In the genomic region with DNA sequence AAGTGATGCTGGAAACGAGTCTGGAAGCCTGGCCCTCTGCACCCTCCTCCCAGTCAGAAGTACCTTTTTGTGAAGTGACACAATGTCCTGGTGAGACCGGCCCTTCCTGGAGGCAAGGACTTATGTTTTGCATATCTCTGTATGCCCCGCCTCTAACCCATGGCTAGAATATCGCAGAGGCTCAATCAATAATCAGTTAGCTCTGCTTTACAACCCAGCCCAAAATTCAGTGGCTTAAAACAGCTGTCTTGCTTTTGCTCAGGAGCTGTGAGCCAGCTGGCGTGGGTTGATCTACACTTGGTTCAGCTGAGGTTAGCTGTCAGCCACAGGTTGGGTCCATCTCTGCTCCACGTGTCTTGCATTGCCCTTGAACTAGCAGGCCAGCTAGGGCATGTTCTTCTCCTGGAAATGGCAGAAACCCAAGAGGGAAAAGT, we compare ENCODE assay signal across 19 cellular contexts.
A peak's percentile ranks its signal among the peaks of the same experiment; 100 is the strongest.
DNase-seq lines count a peak whose midpoint lies in the region; ATAC-seq, FAIRE-seq and TF ChIP-seq lines count a peak whose summit lies in the region.
"Had no signal": no experiment of that assay in that cellular context is flagged by ENCODE, and none has a peak within 500 bp of the region (broad histone marks: within the 10 kb centered on the region; RNA-seq: fewer than 3 reads in every experiment).

No MANE protein-coding gene starts in this region.

- BruUV-seq in Calu3 (replicated peaks; lab: Mats Ljungman, UMichigan) (no TSS peak), OCI-LY7 (replicated peaks; lab: Mats Ljungman, UMichigan) (no TSS peak)

- H2AFZ ChIP-seq in OCI-LY7 (ENCODE audit: low read length) = peak overlapping the region; percentile 60; the same call in 1 of the 2 replicates
- H2AFZ ChIP-seq: hepatocyte had no signal

- 16 to 20% methylated on average over 6 of the region's 6 CpGs for WGBS in pancreas, 2 donors

- ATAC-seq in Right ventricle myocardium superior (ENCODE audit: poor library complexity) (peak; percentile 85), pancreas (peak; percentile 64 to 76 (median 74))
- no peak for ATAC-seq in activated CD4-positive, alpha-beta T cell treated with anti-CD3 and anti-CD28 coated beads for 36 hours

- H3K4me2 ChIP-seq in OCI-LY7 (ENCODE audit: low read length) = no peak overlapping the region
- H3K4me2 ChIP-seq: hepatocyte, KMS-11, SK-N-SH had no signal

- H3K9me2 ChIP-seq in OCI-LY7 (ENCODE audit: insufficient read depth, low read length) = no peaks in the 10 kb centered on the region
- H3K9me2 ChIP-seq: SK-N-SH had no signal

- no peak overlapping the region for H3K27ac Mint-ChIP-seq in Calu3 (ENCODE audit: unreplicated experiment)
- H3K27ac Mint-ChIP-seq in activated CD4-positive, alpha-beta T cell treated with anti-CD3 and anti-CD28 coated beads for 36 hours = no peak overlapping the region
- H3K27ac Mint-ChIP-seq: activated B cell treated with CpG ODN at 0.5 μM for 24 hours; activated naive CD8-positive, alpha-beta T cell had no signal

- CTCF ChIA-PET in Calu3 (lab: Charles Lee) (no interaction called here), OCI-LY7 (lab: Charles Lee; ENCODE audit: unreplicated experiment) (no interaction called here)
- CTCF ChIA-PET in activated CD4-positive, alpha-beta T cell treated with anti-CD3 and anti-CD28 coated beads for 36 hours (lab: Charles Lee) = no interaction called here

- H3K9me3 ChIP-seq in OCI-LY7 (ENCODE audit: low read length) (no peaks in the 10 kb centered on the region), pancreas (no peaks in the 10 kb centered on the region)
- H3K9me3 ChIP-seq: SK-N-SH, transverse colon had no signal

- DNase-seq in Calu3 (peak; percentile 18), OCI-LY7 (ENCODE audit: low spot score) (no peak), Right ventricle myocardium superior (peak; percentile 78), pancreas (peak in 4 of 6 donors; percentile 16 to 49 (median 29)), AG08395 (ENCODE audit: low spot score) (no peak), NCI-H2107 treated with DMSO at 0.1 percent for 48 hours (lab: John Stamatoyannopoulos, UW; ENCODE audit: unreplicated experiment) (no peak)
- no peak for DNase-seq in NK-92 treated with Interleukin-12 subunit alpha and Interleukin-12 subunit beta, amount 100 ng/mL, for 24 hours (lab: John Stamatoyannopoulos, UW)
- no peak for DNase-seq in activated CD4-positive, alpha-beta T cell treated with anti-CD3 and anti-CD28 coated beads for 36 hours
- DNase-seq: activated B cell treated with CpG ODN at 0.5 μM for 24 hours; activated CD8-positive, alpha-beta memory T cell treated with anti-CD3 and anti-CD28 coated beads, Interleukin-2, amount 50 U/mL, for 4 hours; NCI-H2029; nucleus accumbens; SK-N-SH; transverse colon had no signal

- H3K79me2 ChIP-seq in OCI-LY7 (ENCODE audit: insufficient read depth, low read depth, low read length) = no peaks in the 10 kb centered on the region
- H3K79me2 ChIP-seq: hepatocyte had no signal

- H3K4me3 Mint-ChIP-seq in Calu3 (ENCODE audit: low read depth, unreplicated experiment) = no peak overlapping the region
- no peak overlapping the region for H3K4me3 Mint-ChIP-seq in activated CD4-positive, alpha-beta T cell treated with anti-CD3 and anti-CD28 coated beads for 36 hours
- H3K4me3 Mint-ChIP-seq: activated B cell treated with CpG ODN at 0.5 μM for 24 hours; activated naive CD8-positive, alpha-beta T cell; central memory CD8-positive, alpha-beta T cell had no signal

- POLR2A ChIA-PET in OCI-LY7 (lab: Charles Lee) = no interaction called here
- POLR2A ChIA-PET in activated CD4-positive, alpha-beta T cell treated with anti-CD3 and anti-CD28 coated beads for 36 hours (lab: Charles Lee) = no interaction called here

- no peaks in the 10 kb centered on the region for H3K9me3 Mint-ChIP-seq in Calu3 (ENCODE audit: low read depth, unreplicated experiment)
- H3K9me3 Mint-ChIP-seq in activated CD4-positive, alpha-beta T cell treated with anti-CD3 and anti-CD28 coated beads for 36 hours (ENCODE audit: low read depth) = no peaks in the 10 kb centered on the region
- H3K9me3 Mint-ChIP-seq: activated B cell treated with CpG ODN at 0.5 μM for 24 hours; central memory CD8-positive, alpha-beta T cell had no signal

- H3K27ac ChIP-seq in OCI-LY7 (ENCODE audit: low read depth, low read length, poor library complexity, severe bottlenecking) (no peak overlapping the region), pancreas (no peak overlapping the region)
- H3K27ac ChIP-seq: hepatocyte, KMS-11 had no signal

- no peaks in the 10 kb centered on the region for H3K36me3 ChIP-seq in OCI-LY7 (ENCODE audit: insufficient read depth, low read length)
- H3K36me3 ChIP-seq in pancreas = no peaks in the 10 kb centered on the region
- H3K36me3 ChIP-seq: transverse colon had no signal

- H3K4me3 ChIP-seq in OCI-LY7 (ENCODE audit: low read depth, low read length, poor library complexity, severe bottlenecking) = no peak overlapping the region
- no peak overlapping the region for H3K4me3 ChIP-seq in pancreas
- H3K4me3 ChIP-seq: hepatocyte, transverse colon had no signal

- H3K4me1 Mint-ChIP-seq in Calu3 (ENCODE audit: low read depth, unreplicated experiment) = peaks cover 18% of the 10 kb centered on the region
- peaks cover 9% of the 10 kb centered on the region for H3K4me1 Mint-ChIP-seq in activated CD4-positive, alpha-beta T cell treated with anti-CD3 and anti-CD28 coated beads for 36 hours

- intact Hi-C loops in Calu3 (cut with micrococcal nuclease; ENCODE audit: unreplicated experiment) (no loop called here), OCI-LY7 (cut with micrococcal nuclease; ENCODE audit: unreplicated experiment) (no loop called here), Right ventricle myocardium superior (cut with DNase I) (no loop called here), pancreas (cut with DNase I) (no loop called here)
- intact Hi-C loops in activated CD4-positive, alpha-beta T cell treated with anti-CD3 and anti-CD28 coated beads for 36 hours (cut with DNase I, micrococcal nuclease) = no loop called here

- TF ChIP-seq CTCF in Calu3 (IDR thresholded peaks at IDR 0.05; ENCODE audit: unreplicated experiment) (no peak), OCI-LY7 (conservative IDR thresholded peaks at IDR 0.05; ENCODE audit: low read length) (no peak), pancreas (IDR thresholded peaks at IDR 0.05) (no peak)

- no peak for FAIRE-seq in pancreas (lab: Jason Lieb, UNC)
- FAIRE-seq: GM12891 had no signal

- no peaks in the 10 kb centered on the region for H3K27me3 Mint-ChIP-seq in Calu3 (ENCODE audit: unreplicated experiment)
- peaks cover 16% of the 10 kb centered on the region for H3K27me3 Mint-ChIP-seq in activated CD4-positive, alpha-beta T cell treated with anti-CD3 and anti-CD28 coated beads for 36 hours

- H4K20me1 ChIP-seq in OCI-LY7 (ENCODE audit: insufficient read depth, low read length) = no peaks in the 10 kb centered on the region

- H3K4me1 ChIP-seq in OCI-LY7 (ENCODE audit: insufficient read depth, low read length, poor library complexity, severe bottlenecking) (peaks cover 27% of the 10 kb centered on the region), pancreas (no peaks in the 10 kb centered on the region)
- H3K4me1 ChIP-seq: transverse colon had no signal

- no peaks in the 10 kb centered on the region for H3K27me3 ChIP-seq in pancreas

- peaks cover 3% of the 10 kb centered on the region for H3K36me3 Mint-ChIP-seq in Calu3 (ENCODE audit: insufficient read depth, unreplicated experiment)
- no peaks in the 10 kb centered on the region for H3K36me3 Mint-ChIP-seq in activated CD4-positive, alpha-beta T cell treated with anti-CD3 and anti-CD28 coated beads for 36 hours (ENCODE audit: low read depth)
- H3K36me3 Mint-ChIP-seq: activated naive CD8-positive, alpha-beta T cell had no signal

Comparison
In these comparisons a context has a peak if more than half of its experiments do, and no peak if none do; other contexts are left out.
1. DNase-seq: peak in Calu3 (single experiment), Right ventricle myocardium superior (single experiment) and pancreas (4 of 6); none in OCI-LY7 (single experiment), AG08395 (single experiment), NK-92 treated with Interleukin-12 subunit alpha and Interleukin-12 subunit beta, amount 100 ng/mL, for 24 hours (single experiment), NCI-H2107 treated with DMSO at 0.1 percent for 48 hours (single experiment) and activated CD4-positive, alpha-beta T cell treated with anti-CD3 and anti-CD28 coated beads for 36 hours (single experiment).